In the genomic region with DNA sequence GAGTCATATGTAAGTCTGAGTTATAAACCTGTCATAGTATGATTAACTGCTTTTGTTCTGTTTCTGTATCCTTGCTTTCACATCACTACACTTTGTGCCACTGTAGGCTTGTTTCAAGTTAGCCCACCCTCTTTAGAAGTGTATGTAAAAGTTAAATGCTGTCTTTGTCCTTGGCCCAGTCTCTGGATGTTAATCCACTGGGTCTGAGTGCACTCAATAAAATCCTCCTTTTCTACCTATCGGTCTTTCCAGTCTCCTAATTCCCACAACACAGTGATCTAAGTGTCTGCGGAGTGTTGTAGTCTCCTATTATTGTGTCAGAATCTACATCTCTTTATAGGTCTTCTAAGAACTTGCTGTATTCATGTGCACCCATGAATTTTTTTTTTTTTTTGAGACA, we compare ENCODE assay signal across 25 cellular contexts. TPM values are rescaled to one million over a fixed set of nuclear protein-coding genes. Genes with fewer than 3 reads are reported as not detected.
A peak's percentile ranks its signal among the peaks of the same experiment; 100 is the strongest.
DNase-seq lines count a peak whose midpoint lies in the region; ATAC-seq and TF ChIP-seq lines count a peak whose summit lies in the region.
"Had no signal": no experiment of that assay in that cellular context is flagged by ENCODE, and none has a peak within 500 bp of the region (broad histone marks: within the 10 kb centered on the region; RNA-seq: fewer than 3 reads in every experiment).

No MANE protein-coding gene starts in this region.

- H3K9ac ChIP-seq in HCT116 (ENCODE audit: low read length), result no peak overlapping the region
- no peak overlapping the region for H3K9ac ChIP-seq in mesendoderm (ENCODE audit: low read length)
- H3K9ac ChIP-seq: GM23248 had no signal

- no peak overlapping the region for H4K8ac ChIP-seq in mesendoderm (ENCODE audit: low read depth, low read length)

- TF ChIP-seq POLR2A in HCT116 (IDR thresholded peaks at IDR 0.05; ENCODE audit: borderline replicate concordance, extremely low read depth, insufficient read depth, insufficient read length), result no peak
- TF ChIP-seq POLR2A in NB4 (IDR thresholded peaks at IDR 0.05; ENCODE audit: extremely low read depth, insufficient read length), result no peak

- H3K36me3 ChIP-seq in HCT116 (ENCODE audit: control insufficient read depth in 1 of 2, insufficient read depth in 2 of 2, low read length in 2 of 2) (no peaks in the 10 kb centered on the region), mesendoderm (ENCODE audit: control insufficient read depth, insufficient read depth, low read length) (no peaks in the 10 kb centered on the region)
- H3K36me3 ChIP-seq: uterus had no signal

- H3K27me3 ChIP-seq in HCT116 (ENCODE audit: insufficient read depth, low read length), result no peaks in the 10 kb centered on the region
- no peaks in the 10 kb centered on the region for H3K27me3 ChIP-seq in mesendoderm (ENCODE audit: insufficient read depth, low read length, poor library complexity)
- H3K27me3 ChIP-seq: ascending aorta, cardiac muscle cell, Peyer's patch, uterus had no signal

- H3K9me2 ChIP-seq in HCT116 (ENCODE audit: insufficient read depth), result no peaks in the 10 kb centered on the region

- H2BK120ac ChIP-seq in mesendoderm (ENCODE audit: low read depth, low read length), result no peak overlapping the region

- H3K23ac ChIP-seq in mesendoderm (ENCODE audit: low read length), result no peak overlapping the region

- H3K4me3 ChIP-seq in HCT116 (replicated peaks in 1 of 2; ENCODE audit: low read depth in 1 of 2, low read length in 2 of 2) (no peak overlapping the region), NB4 (ENCODE audit: low read depth, low read length) (no peak overlapping the region), coronary artery (peak overlapping the region; percentile 3), mesendoderm (ENCODE audit: low read length) (no peak overlapping the region)
- H3K4me3 ChIP-seq: ascending aorta, cardiac muscle cell, GM23248, left ventricle myocardium inferior, Peyer's patch, uterus had no signal

- no peak overlapping the region for H2AK5ac ChIP-seq in mesendoderm (ENCODE audit: low read length)

- H3K79me1 ChIP-seq in mesendoderm (ENCODE audit: low read length), result no peaks in the 10 kb centered on the region

- no peak for ATAC-seq in HCT116
- ATAC-seq: activated T-helper 17 cell treated with anti-CD3 and anti-CD28 coated beads, Interleukin-2, amount 50 U/mL, for 72 hours; naive thymus-derived CD8-positive, alpha-beta T cell had no signal

- WGBS in mesendoderm (ENCODE audit: extremely low coverage, insufficient coverage, low lambda C conversion rate), result no CpG with 5 or more reads among the region's 2 CpGs

- H3K4me2 ChIP-seq in HCT116 (ENCODE audit: low read length) (no peak overlapping the region), mesendoderm (ENCODE audit: low read length) (no peak overlapping the region)

- no peaks in the 10 kb centered on the region for H4K20me1 ChIP-seq in HCT116 (ENCODE audit: insufficient read depth)

- no peak for TF ChIP-seq RAD21 in HCT116 (IDR thresholded peaks at IDR 0.05; ENCODE audit: low read depth)

- no peaks in the 10 kb centered on the region for H3K79me2 ChIP-seq in HCT116 (ENCODE audit: insufficient read depth, low read length)
- peaks cover 2% of the 10 kb centered on the region for H3K79me2 ChIP-seq in mesendoderm (ENCODE audit: control insufficient read depth, insufficient read depth, low read length)

- DNase-seq in HCT116 (ENCODE audit: low read depth, low spot score), result no peak
- DNase-seq in NB4 (ENCODE audit: low read depth), result peak; percentile 26
- DNase-seq in coronary artery (ENCODE audit: low spot score), result no peak
- peak; percentile 19 for DNase-seq in mesendoderm
- DNase-seq in effector CD4-positive, alpha-beta T cell, result no peak
- no peak for DNase-seq in activated CD4-positive, alpha-beta T cell treated with anti-CD3 and anti-CD28 coated beads, Interleukin-2, amount 50 U/mL, for 1 hour
- no peak for DNase-seq in DMS79 treated with DMSO at 0.1 percent for 48 hours (lab: John Stamatoyannopoulos, UW)
- DNase-seq: cortex of kidney; EL; GM23248; islet precursor cell; left ventricle myocardium inferior; naive thymus-derived CD8-positive, alpha-beta T cell; NCI-H1417 treated with DMSO at 0.1 percent for 48 hours; NCI-H2081 treated with DMSO at 0.1 percent for 48 hours; NCI-H510A treated with DMSO at 0.1 percent for 48 hours; NK-92 treated with Interleukin-12 subunit alpha and Interleukin-12 subunit beta, amount 100 ng/mL, for 24 hours; nucleus accumbens; Peyer's patch; SW 1271; T1000; uterus had no signal

- peaks cover 21 to 25% of the 10 kb centered on the region in 2 experiments; a peak in 2 of 4 replicates for H3K9me3 ChIP-seq in HCT116 (ENCODE audit: control insufficient read depth in 1 of 2, insufficient read depth in 1 of 2, low read depth in 1 of 2, low read length in 2 of 2)

- RAD21 ChIA-PET in HCT116 (lab: Charles Lee; ENCODE audit: low non-redundant PET in 1 of 2, low total read pairs in 2 of 2, uncharacterized antibody in 2 of 2, unreplicated experiment in 2 of 2), result no interaction called here

- H3K56ac ChIP-seq in mesendoderm (ENCODE audit: low read length), result no peak overlapping the region

- no peak overlapping the region for H4K5ac ChIP-seq in mesendoderm (ENCODE audit: low read length)

- no peak overlapping the region for H3K4ac ChIP-seq in mesendoderm (ENCODE audit: low read depth, low read length)

- H3K4me1 ChIP-seq in HCT116 (ENCODE audit: control insufficient read depth in 1 of 2, insufficient read depth in 2 of 2, low read length in 2 of 2), result no peaks in the 10 kb centered on the region
- H3K4me1 ChIP-seq in mesendoderm (ENCODE audit: control insufficient read depth, low read depth, low read length), result no peaks in the 10 kb centered on the region
- H3K4me1 ChIP-seq: ascending aorta, left ventricle myocardium inferior, Peyer's patch, uterus had no signal

- BruUV-seq in HCT116 (replicated peaks; lab: Mats Ljungman, UMichigan), result no TSS peak

- no peak overlapping the region for H2AFZ ChIP-seq in HCT116 (ENCODE audit: low read depth, low read length, poor library complexity, severe bottlenecking)
- H2AFZ ChIP-seq: GM23248 had no signal

- H3K27ac ChIP-seq in HCT116 (ENCODE audit: low read depth, low read length) (no peak overlapping the region), coronary artery (no peak overlapping the region), mesendoderm (ENCODE audit: low read depth, low read length) (no peak overlapping the region)
- H3K27ac ChIP-seq: ascending aorta, cardiac muscle cell, GM23248, left ventricle myocardium inferior, Peyer's patch, uterus had no signal

- CTCF ChIA-PET in HCT116 (lab: Charles Lee), result no interaction called here

- TF ChIP-seq CTCF in HCT116 (IDR thresholded peaks at IDR 0.05 in 2 of 3, conservative IDR thresholded peaks at IDR 0.05 in 1 of 3; ENCODE audit: borderline replicate concordance in 1 of 3, insufficient read depth in 1 of 3, low read depth in 2 of 3, low read length in 2 of 3), result no peak
- no peak for TF ChIP-seq CTCF in NB4 (IDR thresholded peaks at IDR 0.05; ENCODE audit: low read depth, low read length)
- TF ChIP-seq CTCF in coronary artery (IDR thresholded peaks at IDR 0.05), result no peak

- intact Hi-C loops in HCT116 (cut with micrococcal nuclease), result no loop called here

- POLR2A ChIA-PET in HCT116 (lab: Charles Lee), result no interaction called here

- H3K18ac ChIP-seq in mesendoderm (ENCODE audit: low read length), result no peak overlapping the region

- no peak overlapping the region for H2BK15ac ChIP-seq in mesendoderm (replicated peaks; ENCODE audit: low read depth)

- no peak overlapping the region for H2BK5ac ChIP-seq in mesendoderm (ENCODE audit: low read length)

TF ChIP-seq in HCT116, 20 proteins besides CTCF, POLR2A, EP300 and RAD21:
- 0 out of 2 replicates have a peak, but pooled peaks have one; percentile 24 for TF ChIP-seq CBX3 (IDR thresholded peaks at IDR 0.05; ENCODE audit: low read depth)
- TF ChIP-seq, protein P1, sequence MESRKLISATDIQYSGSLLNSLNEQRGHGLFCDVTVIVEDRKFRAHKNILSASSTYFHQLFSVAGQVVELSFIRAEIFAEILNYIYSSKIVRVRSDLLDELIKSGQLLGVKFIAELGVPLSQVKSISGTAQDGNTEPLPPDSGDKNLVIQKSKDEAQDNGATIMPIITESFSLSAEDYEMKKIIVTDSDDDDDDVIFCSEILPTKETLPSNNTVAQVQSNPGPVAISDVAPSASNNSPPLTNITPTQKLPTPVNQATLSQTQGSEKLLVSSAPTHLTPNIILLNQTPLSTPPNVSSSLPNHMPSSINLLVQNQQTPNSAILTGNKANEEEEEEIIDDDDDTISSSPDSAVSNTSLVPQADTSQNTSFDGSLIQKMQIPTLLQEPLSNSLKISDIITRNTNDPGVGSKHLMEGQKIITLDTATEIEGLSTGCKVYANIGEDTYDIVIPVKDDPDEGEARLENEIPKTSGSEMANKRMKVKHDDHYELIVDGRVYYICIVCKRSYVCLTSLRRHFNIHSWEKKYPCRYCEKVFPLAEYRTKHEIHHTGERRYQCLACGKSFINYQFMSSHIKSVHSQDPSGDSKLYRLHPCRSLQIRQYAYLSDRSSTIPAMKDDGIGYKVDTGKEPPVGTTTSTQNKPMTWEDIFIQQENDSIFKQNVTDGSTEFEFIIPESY (IDR thresholded peaks at IDR 0.05; ENCODE audit: extremely low read depth, insufficient replicate concordance, low read length), result no peak

RNA-seq across cellular contexts. Expression of a gene that starts 14.1 kb away (rescaled TPM):
- total RNA-seq in HCT116 (2021; ENCODE audit: unreplicated experiment), result 0.42 TPM
- not detected in 2 replicates for polyA plus RNA-seq in HCT116 (2012)
- 11.1 TPM for polyA plus RNA-seq in mesendoderm (2013, experiment 1 of 2)
- polyA plus RNA-seq in mesendoderm (2013, experiment 2 of 2), result 11.1 TPM

Comparison
In these comparisons a context has a peak if more than half of its experiments do, and no peak if none do; other contexts are left out.
1. DNase-seq: peak in NB4 (single experiment) and mesendoderm (single experiment); none in HCT116 (single experiment), coronary artery (single experiment), effector CD4-positive, alpha-beta T cell (single experiment), activated CD4-positive, alpha-beta T cell treated with anti-CD3 and anti-CD28 coated beads, Interleukin-2, amount 50 U/mL, for 1 hour (single experiment) and DMS79 treated with DMSO at 0.1 percent for 48 hours (single experiment).